Comparison of ENCODE assay signal across 8 cellular contexts in the genomic region with DNA sequence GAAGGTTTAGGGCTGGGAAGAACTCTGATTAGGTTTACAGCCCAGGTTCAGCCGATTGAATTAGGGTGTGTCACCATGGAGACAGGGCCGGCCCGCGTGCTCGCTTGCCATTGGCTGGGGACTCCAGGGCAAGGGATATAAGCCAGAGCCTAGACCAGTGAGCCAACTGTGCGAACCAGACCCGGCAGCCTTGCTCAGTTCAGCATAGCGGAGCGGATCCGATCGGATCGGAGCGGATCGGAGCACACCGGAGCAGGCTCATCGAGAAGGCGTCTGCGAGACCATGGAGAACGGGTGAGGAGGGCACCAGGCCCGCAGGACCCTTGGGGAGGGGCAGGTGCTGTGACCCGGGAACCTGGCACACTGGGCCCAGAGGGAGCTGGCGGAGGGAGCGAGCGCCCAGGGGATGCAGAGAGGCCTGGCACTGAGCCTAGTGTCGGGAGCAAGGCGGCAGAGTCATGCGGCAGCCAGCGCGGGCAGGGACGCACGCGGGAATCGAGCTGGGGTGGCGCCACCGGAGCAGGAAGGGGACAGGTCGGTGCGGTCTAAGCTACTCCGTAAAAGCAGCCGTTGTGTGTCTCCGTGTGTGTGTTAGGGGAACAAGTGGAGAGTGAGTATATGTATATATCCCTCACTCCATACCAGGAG. TPM values are rescaled to one million over a fixed set of nuclear protein-coding genes. Genes with fewer than 3 reads are reported as not detected.
A peak's percentile ranks its signal among the peaks of the same experiment; 100 is the strongest.
DNase-seq lines count a peak whose midpoint lies in the region; ATAC-seq and TF ChIP-seq lines count a peak whose summit lies in the region.

PNP (plus strand) TSS at position 165 of the 648 bp plus-strand sequence; CDS start at position 284, 119 bp downstream.

- H3K9me2 ChIP-seq in OCI-LY1 (ENCODE audit: low read depth, low read length), result no peaks in the 10 kb centered on the region

- peaks cover 45% of the 10 kb centered on the region for H3K4me1 Mint-ChIP-seq in endothelial cell (ENCODE audit: unreplicated experiment)

- peak within 1 kb of the TSS; percentile 98 for H3K9ac ChIP-seq in OCI-LY1 (ENCODE audit: low read length)

- H3K9me3 ChIP-seq in OCI-LY1 (ENCODE audit: low read length), result no peaks in the 10 kb centered on the region

- peak within 1 kb of the TSS; percentile 98 for H3K4me2 ChIP-seq in OCI-LY1 (ENCODE audit: low read length)

- peak; percentile 93 for ATAC-seq in GM21526 (IDR thresholded peaks at IDR 0.05; ENCODE audit: low FRiP score, unreplicated experiment)

- DNase-seq in DMS 273 (lab: John Stamatoyannopoulos, UW; ENCODE audit: unreplicated experiment), result peak; percentile 97
- DNase-seq in HuH-7 (ENCODE audit: low spot score), result peak; percentile 94
- DNase-seq in activated CD8-positive, alpha-beta memory T cell treated with anti-CD3 and anti-CD28 coated beads, Interleukin-2, amount 50 U/mL, for 4 hours, result peak; percentile 87
- peak; percentile 87 for DNase-seq in endothelial cell (ENCODE audit: low spot score)
- peak; percentile 85 for DNase-seq in midbrain (lab: John Stamatoyannopoulos, UW)
- DNase-seq in stimulated activated CD8-positive, alpha-beta memory T cell treated with anti-CD3 and anti-CD28 coated beads, Interleukin-2, amount 100 ng/mL, for 1 hour (ENCODE audit: low read depth in 2 of 2), result peak; percentile 69 to 76

- peaks cover 15% of the 10 kb centered on the region for H3K27me3 Mint-ChIP-seq in endothelial cell (ENCODE audit: unreplicated experiment)

- no peaks in the 10 kb centered on the region for H4K20me1 ChIP-seq in OCI-LY1 (ENCODE audit: insufficient read depth, low read length)

- H3K27ac ChIP-seq in OCI-LY1 (ENCODE audit: low read depth, low read length, poor library complexity, severe bottlenecking), result peak within 1 kb of the TSS; percentile 57

- no peaks in the 10 kb centered on the region for H3K27me3 ChIP-seq in OCI-LY1 (ENCODE audit: insufficient read depth, low read length)

- H3K27ac Mint-ChIP-seq in endothelial cell (ENCODE audit: unreplicated experiment), result peak within 1 kb of the TSS; percentile 90

- H3K4me1 ChIP-seq in OCI-LY1 (ENCODE audit: insufficient read depth, low read length, severe bottlenecking), result peaks cover 26% of the 10 kb centered on the region

- H3K36me3 Mint-ChIP-seq in endothelial cell (ENCODE audit: low read depth, unreplicated experiment), result peaks cover 39% of the 10 kb centered on the region

- H3K36me3 ChIP-seq in OCI-LY1 (ENCODE audit: insufficient read depth, low read length), result peaks cover 30% of the 10 kb centered on the region

- H3F3A ChIP-seq in OCI-LY1 (ENCODE audit: insufficient read depth, low read length), result no peaks in the 10 kb centered on the region

- no peak for TF ChIP-seq CTCF in OCI-LY1 (IDR thresholded peaks at IDR 0.05; ENCODE audit: low read length)
- no peak for TF ChIP-seq CTCF in endothelial cell (IDR thresholded peaks at IDR 0.05; ENCODE audit: unreplicated experiment)

- peak within 1 kb of the TSS; percentile 78; the same call in 1 of the 2 replicates for H2AFZ ChIP-seq in OCI-LY1 (ENCODE audit: low read length)

- peak within 1 kb of the TSS; percentile 98 for H3K4me3 ChIP-seq in OCI-LY1 (ENCODE audit: low read depth, low read length, poor library complexity, severe bottlenecking)

- no peaks in the 10 kb centered on the region for H3K9me3 Mint-ChIP-seq in endothelial cell (ENCODE audit: unreplicated experiment)

- H3K79me2 ChIP-seq in OCI-LY1 (ENCODE audit: insufficient read depth, low read length), result peaks cover 22% of the 10 kb centered on the region

- peak within 1 kb of the TSS; percentile 99 for H3K4me3 Mint-ChIP-seq in endothelial cell (ENCODE audit: unreplicated experiment)

RNA-seq across cellular contexts. Expression of gene PNP, which starts in this region (rescaled TPM):
- 322 TPM for total RNA-seq in endothelial cell (ENCODE audit: unreplicated experiment)

Comparison
In these comparisons a context has a peak if more than half of its experiments do, and no peak if none do; other contexts are left out.
1. Peak in every context shown above with its lines: DNase-seq, ATAC-seq, H3K4me3 ChIP-seq and H3K27ac ChIP-seq.